15 cellular contexts compared by ENCODE assay signal in genomic region chr10:86964847-86965190, GRCh38. TPM values are rescaled to one million over a fixed set of nuclear protein-coding genes. Genes with fewer than 3 reads are reported as not detected.
"Had no signal": no experiment of that assay in that cellular context is flagged by ENCODE, and none has a peak within 500 bp of the region (broad histone marks: within the 10 kb centered on the region; RNA-seq: fewer than 3 reads in every experiment).

No MANE protein-coding gene starts in this region.

- H3K36me3 ChIP-seq: esophagus squamous epithelium, heart left ventricle, neutrophil, right atrium auricular region, tibial nerve had no signal

- FAIRE-seq: kidney, TTC549 had no signal

- H3K27ac ChIP-seq: dorsolateral prefrontal cortex, heart left ventricle, neutrophil, right atrium auricular region had no signal

- DNase-seq: activated CD4-positive, alpha-beta T cell treated with anti-CD3 and anti-CD28 coated beads, Interleukin-2, amount 50 U/mL, for 1 hour; esophagus squamous epithelium; T-helper 2 cell had no signal

- H3K4me3 ChIP-seq: dorsolateral prefrontal cortex, esophagus squamous epithelium, heart left ventricle, right atrium auricular region, skin epidermis, tibial nerve had no signal

- H3K9me3 ChIP-seq: esophagus squamous epithelium, heart left ventricle, neutrophil, right atrium auricular region, tibial nerve had no signal

- ATAC-seq: heart left ventricle had no signal

- H3K27me3 ChIP-seq: esophagus squamous epithelium, right atrium auricular region, tibial nerve had no signal

RNA-seq across cellular contexts. Expression of gene SNCG, which starts 6.4 kb away (rescaled TPM):
- total RNA-seq: myocyte had no signal

RNA-seq across cellular contexts. Expression of gene FAM25A, which starts 55.3 kb away (rescaled TPM):
- total RNA-seq: cerebellum, heart left ventricle, kidney, liver, mesenteric fat pad, myocyte, right atrium auricular region, tibial nerve had no signal
- polyA plus RNA-seq: heart left ventricle, liver had no signal
